Comparison of ENCODE assay signal across 9 cellular contexts in genomic region chr2:3959372-3959771, GRCh38.
DNase-seq lines count a peak whose midpoint lies in the region; ATAC-seq, FAIRE-seq and TF ChIP-seq lines count a peak whose summit lies in the region.
"Had no signal": no experiment of that assay in that cellular context is flagged by ENCODE, and none has a peak within 500 bp of the region (broad histone marks: within the 10 kb centered on the region; RNA-seq: fewer than 3 reads in every experiment).

No MANE protein-coding gene starts in this region.

- no peaks in the 10 kb centered on the region; a peak in 2 of 7 replicates for H3K4me1 ChIP-seq in H1 (replicated peaks in 1 of 4; ENCODE audit: control insufficient read depth in 3 of 4, insufficient read depth in 4 of 4, low read length in 3 of 4)
- no peaks in the 10 kb centered on the region for H3K4me1 ChIP-seq in osteoblast (ENCODE audit: insufficient read depth, low read length)

- H2BK20ac ChIP-seq in H1 (ENCODE audit: low read length) = no peak overlapping the region

- no peak overlapping the region for H3K18ac ChIP-seq in H1 (ENCODE audit: extremely low read depth, low read length)

- no peak overlapping the region for H3K9ac ChIP-seq in H1 (replicated peaks in 1 of 4; ENCODE audit: extremely low read depth in 1 of 4, low read depth in 3 of 4, low read length in 3 of 4)

- H3K36me3 ChIP-seq in H1 (ENCODE audit: control insufficient read depth in 2 of 4, insufficient read depth in 4 of 4, low read length in 3 of 4) (no peaks in the 10 kb centered on the region), osteoblast (ENCODE audit: insufficient read depth, low read length) (no peaks in the 10 kb centered on the region)

- H3K79me1 ChIP-seq in H1 (ENCODE audit: low read depth, low read length) = no peaks in the 10 kb centered on the region

- H3K79me2 ChIP-seq in H1 (ENCODE audit: control insufficient read depth in 1 of 2, insufficient read depth in 2 of 2, low read length in 2 of 2) = no peaks in the 10 kb centered on the region
- H3K79me2 ChIP-seq in osteoblast (ENCODE audit: insufficient read depth, low read length) = no peaks in the 10 kb centered on the region

- TF ChIP-seq POLR2A in H1 (IDR thresholded peaks at IDR 0.05; ENCODE audit: control extremely low read depth in 1 of 2, low read depth in 2 of 2, low read length in 2 of 2) = no peak

- no peak overlapping the region for H2AK5ac ChIP-seq in H1 (ENCODE audit: low read depth, low read length)

- no peaks in the 10 kb centered on the region for H3K4me1 Mint-ChIP-seq in stimulated activated effector memory CD8-positive, alpha-beta T cell treated with anti-CD3 and anti-CD28 coated beads, Interleukin-12 subunit alpha, Interleukin-12 subunit beta, amount 100 ng/mL, for 72 hours
- H3K4me1 Mint-ChIP-seq: memory B cell had no signal

- H3K4me2 ChIP-seq in H1 (ENCODE audit: insufficient read depth in 1 of 2, low read depth in 2 of 2, low read length in 2 of 2) = no peak overlapping the region
- no peak overlapping the region for H3K4me2 ChIP-seq in osteoblast (ENCODE audit: insufficient read depth, low read length)

- H2BK12ac ChIP-seq in H1 (ENCODE audit: low read depth, low read length) = no peak overlapping the region

- no peak overlapping the region for H2AFZ ChIP-seq in H1 (ENCODE audit: low read length)
- H2AFZ ChIP-seq in osteoblast (ENCODE audit: low read length) = no peak overlapping the region

- H3K9me3 ChIP-seq in H1 (ENCODE audit: insufficient read depth in 2 of 2, low read depth in 1 of 2, low read length in 1 of 2) (no peaks in the 10 kb centered on the region), osteoblast (ENCODE audit: low read depth, low read length) (no peaks in the 10 kb centered on the region)

- H4K20me1 ChIP-seq in H1 (replicated peaks in 1 of 2; ENCODE audit: control insufficient read depth in 1 of 2, insufficient read depth in 2 of 2, low read length in 2 of 2) (no peaks in the 10 kb centered on the region), osteoblast (ENCODE audit: insufficient read depth, low read length) (no peaks in the 10 kb centered on the region)

- H3K4me3 Mint-ChIP-seq in stimulated activated effector memory CD8-positive, alpha-beta T cell treated with anti-CD3 and anti-CD28 coated beads, Interleukin-12 subunit alpha, Interleukin-12 subunit beta, amount 100 ng/mL, for 72 hours = no peak overlapping the region
- H3K4me3 Mint-ChIP-seq: memory B cell had no signal

- H3K56ac ChIP-seq in H1 (replicated peaks; ENCODE audit: insufficient read length, low read depth, low read length) = no peak overlapping the region

- DNase-seq in COLO668 (lab: John Stamatoyannopoulos, UW; ENCODE audit: unreplicated experiment) (peak; percentile 38), HCEC 1CT (peak; percentile 17), NCI-H69 (lab: John Stamatoyannopoulos, UW) (peak; percentile 70), H1 (ENCODE audit: low read depth in 1 of 2, low spot score in 2 of 2) (peak in 1 of 2 experiments; percentile 13), osteoblast (ENCODE audit: insufficient read length, low spot score, missing footprints) (peak; percentile 85), ureter (ENCODE audit: low spot score) (no peak)
- no peak for DNase-seq in stimulated activated effector memory CD8-positive, alpha-beta T cell treated with anti-CD3 and anti-CD28 coated beads, Interleukin-12 subunit alpha, Interleukin-12 subunit beta, amount 100 ng/mL, for 72 hours (ENCODE audit: low spot score in 2 of 2)

- TF ChIP-seq CTCF in H1 (IDR thresholded peaks at IDR 0.05; ENCODE audit: control extremely low read depth in 1 of 3, insufficient read depth in 1 of 3, low read depth in 1 of 3, low read length in 3 of 3) = peak in 2 of 3 experiments; percentile 59 to 65; a peak in 3 of 4 replicates
- TF ChIP-seq CTCF in osteoblast (IDR thresholded peaks at IDR 0.05; ENCODE audit: extremely low read depth, low read depth, low read length) = peak; percentile 73

- H3K27ac ChIP-seq in H1 (ENCODE audit: low read depth, low read length) (no peak overlapping the region), osteoblast (ENCODE audit: low read depth, low read length) (no peak overlapping the region)

- no peaks in the 10 kb centered on the region for H3K23me2 ChIP-seq in H1 (ENCODE audit: low read depth, low read length)

- TF ChIP-seq EP300 in H1 (IDR thresholded peaks at IDR 0.05; ENCODE audit: borderline replicate concordance in 1 of 2, low read depth in 2 of 2, low read length in 2 of 2) = no peak

- H3K27ac Mint-ChIP-seq in stimulated activated effector memory CD8-positive, alpha-beta T cell treated with anti-CD3 and anti-CD28 coated beads, Interleukin-12 subunit alpha, Interleukin-12 subunit beta, amount 100 ng/mL, for 72 hours = no peak overlapping the region
- H3K27ac Mint-ChIP-seq: memory B cell had no signal

- peak; percentile 81 for FAIRE-seq in H1 (lab: Jason Lieb, UNC)

- ATAC-seq in stimulated activated effector memory CD8-positive, alpha-beta T cell treated with anti-CD3 and anti-CD28 coated beads, Interleukin-12 subunit alpha, Interleukin-12 subunit beta, amount 100 ng/mL, for 72 hours = no peak
- no peak for ATAC-seq in HG03196 (IDR thresholded peaks at IDR 0.05; ENCODE audit: unreplicated experiment)

- CTCF ChIA-PET in H1 (lab: Charles Lee; ENCODE audit: partially characterized antibody) = interaction anchor here (0.5 to 5.2 kb wide), 31 partner anchors 9 to 1986 kb away, joined by 3 to 34 read pairs (median 3); no protein-coding TSS in a partner anchor

- peak; percentile 94 to 95 for TF ChIP-seq RAD21 in H1 (IDR thresholded peaks at IDR 0.05 in 1 of 2, conservative IDR thresholded peaks at IDR 0.05 in 1 of 2; ENCODE audit: low read depth in 2 of 2, low read length in 2 of 2)

- H3K27me3 ChIP-seq in H1 (replicated peaks in 1 of 4; ENCODE audit: control insufficient read depth in 3 of 4, extremely low read depth in 1 of 4, insufficient read depth in 3 of 4, low read length in 3 of 4) (no peaks in the 10 kb centered on the region), osteoblast (ENCODE audit: insufficient read depth, low read length) (no peaks in the 10 kb centered on the region)

- no peak overlapping the region for H2BK120ac ChIP-seq in H1 (replicated peaks; ENCODE audit: low read depth, low read length)

- no peak overlapping the region for H4K5ac ChIP-seq in H1 (ENCODE audit: insufficient read length, low read depth, low read length)

- H4K8ac ChIP-seq in H1 (ENCODE audit: extremely low read depth, insufficient read depth, low read length) = no peak overlapping the region

- no peak overlapping the region for H2BK15ac ChIP-seq in H1 (ENCODE audit: low read length)

- no peak overlapping the region for H4K91ac ChIP-seq in H1 (replicated peaks; ENCODE audit: insufficient read length, low read length)

- POLR2A ChIA-PET in H1 (lab: Charles Lee; ENCODE audit: partially characterized antibody) = no interaction called here

- no peak overlapping the region for H3K23ac ChIP-seq in H1 (ENCODE audit: insufficient read length)

- no peaks in the 10 kb centered on the region for H3K9me3 Mint-ChIP-seq in stimulated activated effector memory CD8-positive, alpha-beta T cell treated with anti-CD3 and anti-CD28 coated beads, Interleukin-12 subunit alpha, Interleukin-12 subunit beta, amount 100 ng/mL, for 72 hours
- H3K9me3 Mint-ChIP-seq: memory B cell had no signal

- H2BK5ac ChIP-seq in H1 (ENCODE audit: low read depth, low read length) = no peak overlapping the region

- H3K4ac ChIP-seq in H1 (replicated peaks; ENCODE audit: insufficient read length, low read depth, low read length) = no peak overlapping the region

- WGBS in H1 (ENCODE audit: extremely low coverage in 1 of 2, insufficient coverage in 1 of 2, insufficient read length in 1 of 2, insufficient replicate concordance in 2 of 2, low coverage in 1 of 2, low lambda C conversion rate in 2 of 2, missing lambda C conversion rate in 1 of 2), 2 experiments = 17% methylated on average over 2 of the region's 2 CpGs; no CpG with 5 or more reads in 1 of the 2 experiments

- H3K14ac ChIP-seq in H1 (ENCODE audit: insufficient read length) = no peak overlapping the region

- H3K4me3 ChIP-seq in H1 (ENCODE audit: extremely low read depth in 1 of 4, insufficient read depth in 2 of 4, low read depth in 3 of 4, low read length in 4 of 4) = no peak overlapping the region
- H3K4me3 ChIP-seq in osteoblast (ENCODE audit: insufficient read depth, low read length) = no peak overlapping the region

- no peaks in the 10 kb centered on the region for H3K36me3 Mint-ChIP-seq in stimulated activated effector memory CD8-positive, alpha-beta T cell treated with anti-CD3 and anti-CD28 coated beads, Interleukin-12 subunit alpha, Interleukin-12 subunit beta, amount 100 ng/mL, for 72 hours
- H3K36me3 Mint-ChIP-seq: memory B cell had no signal

TF ChIP-seq in H1, 55 proteins besides CTCF, POLR2A, EP300 and RAD21 (continues in another document):
- TF ChIP-seq RBBP5 (IDR thresholded peaks at IDR 0.05; ENCODE audit: borderline replicate concordance, low read depth, low read length) = no peak

Comparison
In these comparisons a context has a peak if more than half of its experiments do, and no peak if none do; other contexts are left out.
1. DNase-seq: peak in COLO668 (single experiment), HCEC 1CT (single experiment), NCI-H69 (single experiment) and osteoblast (single experiment); none in stimulated activated effector memory CD8-positive, alpha-beta T cell treated with anti-CD3 and anti-CD28 coated beads, Interleukin-12 subunit alpha, Interleukin-12 subunit beta, amount 100 ng/mL, for 72 hours (0 of 2) and ureter (single experiment).